ENCODE assay signal across 18 cellular contexts in genomic region chr1:221816899-221817298, GRCh38.
DNase-seq lines count a peak whose midpoint lies in the region; ATAC-seq and TF ChIP-seq lines count a peak whose summit lies in the region.
"Had no signal": no experiment of that assay in that cellular context is flagged by ENCODE, and none has a peak within 500 bp of the region (broad histone marks: within the 10 kb centered on the region; RNA-seq: fewer than 3 reads in every experiment).

No MANE protein-coding gene starts in this region.

- peak overlapping the region; percentile 74 for H3K27ac Mint-ChIP-seq in HFFc6
- H3K27ac Mint-ChIP-seq: activated CD4-positive, alpha-beta T cell treated with anti-CD3 and anti-CD28 coated beads, Interleukin-2, amount 10 ng/mL, durations not matched to agents 24 days and 14 days had no signal

- DNase-seq in AG04449 (ENCODE audit: low read depth, low spot score), result peak; percentile 92
- peak; percentile 95 for DNase-seq in HFFc6
- peak; percentile 64 for DNase-seq in amniotic stem cell (lab: John Stamatoyannopoulos, UW)
- peak; percentile 19 for DNase-seq in hepatic stellate cell (ENCODE audit: low spot score)
- DNase-seq in stimulated activated naive CD4-positive, alpha-beta T cell treated with Interleukin-2 at 50 U/mL for 16 hours (lab: John Stamatoyannopoulos, UW), result no peak
- DNase-seq in GM10266 (ENCODE audit: extremely low spot score), result no peak
- no peak for DNase-seq in NOMO-1 treated with DMSO at 0.1 percent for 48 hours (lab: John Stamatoyannopoulos, UW; ENCODE audit: unreplicated experiment)
- DNase-seq: activated CD4-positive, alpha-beta T cell treated with anti-CD3 and anti-CD28 coated beads, Interleukin-2, amount 10 ng/mL, durations not matched to agents 24 days and 14 days; C1 segment of cervical spinal cord; gastrocnemius medialis; left ventricle myocardium superior; NCI-H1105; stimulated activated CD4-positive, alpha-beta T cell treated with anti-CD3 and anti-CD28 coated beads, Interleukin-15, amount 100 ng/mL, for 24 hours; stimulated activated CD8-positive, alpha-beta memory T cell treated with anti-CD3 and anti-CD28 coated beads, Interleukin-4, amount 100 ng/mL, for 48 hours; uterus had no signal

- H3K9me3 Mint-ChIP-seq in HFFc6, result no peaks in the 10 kb centered on the region

- POLR2A ChIA-PET in AG04449 (lab: Yijun Ruan, JAX), result interaction anchor here (0.6 to 1.3 kb wide), 3 partner anchors 39 to 304 kb away, joined by 3 read pairs; partner anchors contain the start of gene DUSP10

- CTCF ChIA-PET in AG04449 (lab: Yijun Ruan, JAX), result interaction anchor here (1.2 to 1.6 kb wide), 2 partner anchors 28 to 638 kb away, joined by 3 to 4 read pairs; no protein-coding TSS in a partner anchor

- peaks cover 51% of the 10 kb centered on the region for H3K4me1 Mint-ChIP-seq in HFFc6 (ENCODE audit: low read depth)
- H3K4me1 Mint-ChIP-seq: activated CD4-positive, alpha-beta T cell treated with anti-CD3 and anti-CD28 coated beads, Interleukin-2, amount 10 ng/mL, durations not matched to agents 24 days and 14 days had no signal

- H3K27me3 Mint-ChIP-seq in HFFc6 (ENCODE audit: insufficient read depth), result no peaks in the 10 kb centered on the region
- H3K27me3 Mint-ChIP-seq: activated CD4-positive, alpha-beta T cell treated with anti-CD3 and anti-CD28 coated beads, Interleukin-2, amount 10 ng/mL, durations not matched to agents 24 days and 14 days had no signal

- TF ChIP-seq CTCF in AG04449 (IDR thresholded peaks at IDR 0.05; ENCODE audit: insufficient read depth, low read length, missing control alignments) (no peak), HFFc6 (IDR thresholded peaks at IDR 0.05) (no peak), GM10266 (IDR thresholded peaks at IDR 0.05; ENCODE audit: control insufficient read depth, insufficient read depth, low read depth, missing control alignments) (no peak)

- no peak overlapping the region for H3K4me3 ChIP-seq in AG04449 (ENCODE audit: low read depth, low read length)
- H3K4me3 ChIP-seq: gastrocnemius medialis, SK-N-MC, uterus had no signal

- peaks cover 10% of the 10 kb centered on the region for H3K36me3 Mint-ChIP-seq in HFFc6 (ENCODE audit: low read depth)

- ATAC-seq in GM21423 (IDR thresholded peaks at IDR 0.05; ENCODE audit: unreplicated experiment), result no peak
- ATAC-seq: gastrocnemius medialis, left ventricle myocardium superior had no signal

- peak overlapping the region; percentile 38 for H3K4me3 Mint-ChIP-seq in HFFc6
- H3K4me3 Mint-ChIP-seq: activated CD4-positive, alpha-beta T cell treated with anti-CD3 and anti-CD28 coated beads, Interleukin-2, amount 10 ng/mL, durations not matched to agents 24 days and 14 days; neural crest cell had no signal

Comparison
In these comparisons a context has a peak if more than half of its experiments do, and no peak if none do; other contexts are left out.
1. DNase-seq: peak in AG04449 (single experiment), HFFc6 (single experiment), amniotic stem cell (single experiment) and hepatic stellate cell (single experiment); none in stimulated activated naive CD4-positive, alpha-beta T cell treated with Interleukin-2 at 50 U/mL for 16 hours (single experiment), GM10266 (single experiment) and NOMO-1 treated with DMSO at 0.1 percent for 48 hours (single experiment).